9 cellular contexts compared by ENCODE assay signal in genomic region chr14:63134801-63135200, GRCh38.
A peak's percentile ranks its signal among the peaks of the same experiment; 100 is the strongest.
DNase-seq lines count a peak whose midpoint lies in the region; TF ChIP-seq lines count a peak whose summit lies in the region.
"Had no signal": no experiment of that assay in that cellular context is flagged by ENCODE, and none has a peak within 500 bp of the region (broad histone marks: within the 10 kb centered on the region; RNA-seq: fewer than 3 reads in every experiment).

No MANE protein-coding gene starts in this region.

- no peaks in the 10 kb centered on the region for H3K9me3 ChIP-seq in smooth muscle cell (replicated peaks; ENCODE audit: low read depth)

- DNase-seq in SHP77 (lab: John Stamatoyannopoulos, UW) (peak; percentile 3 to 14), SHP77 treated with DMSO at 0.1 percent for 48 hours (lab: John Stamatoyannopoulos, UW) (no peak), NCI-H226 (peak; percentile 39), dedifferentiated amniotic fluid mesenchymal stem cell (ENCODE audit: extremely low spot score) (peak; percentile 26), smooth muscle cell (lab: John Stamatoyannopoulos, UW; ENCODE audit: unreplicated experiment) (no peak), cerebellum (ENCODE audit: low spot score) (no peak), HuH-7 (ENCODE audit: low spot score) (no peak)
- DNase-seq in activated naive CD4-positive, alpha-beta T cell treated with anti-CD3 and anti-CD28 coated beads, Interleukin-2, amount 50 U/mL, for 16 hours: no peak
- DNase-seq: naive B cell had no signal

- 35% methylated on average over 2 of the region's 2 CpGs for WGBS in smooth muscle cell (ENCODE audit: low lambda C conversion rate)

- H4K20me1 ChIP-seq in smooth muscle cell (ENCODE audit: low read depth): no peaks in the 10 kb centered on the region

- H3K36me3 ChIP-seq in smooth muscle cell (ENCODE audit: low read depth): no peaks in the 10 kb centered on the region

- no peak overlapping the region for H3K4me3 ChIP-seq in smooth muscle cell

- H3K9ac ChIP-seq in smooth muscle cell (ENCODE audit: low read depth): no peak overlapping the region

- H3K4me2 ChIP-seq in smooth muscle cell: no peak overlapping the region

- H2AFZ ChIP-seq in smooth muscle cell (ENCODE audit: low read depth): no peak overlapping the region

- peak; percentile 49 for TF ChIP-seq CTCF in smooth muscle cell (IDR thresholded peaks at IDR 0.05; ENCODE audit: borderline replicate concordance, insufficient read depth, poor library complexity, severe bottlenecking)

- no peaks in the 10 kb centered on the region for H3F3A ChIP-seq in smooth muscle cell (ENCODE audit: low read depth)

- no peak overlapping the region for H3K27ac ChIP-seq in smooth muscle cell (ENCODE audit: low read depth)

- H3K4me1 ChIP-seq in smooth muscle cell (ENCODE audit: low read depth): no peaks in the 10 kb centered on the region

- no peaks in the 10 kb centered on the region for H3K27me3 ChIP-seq in smooth muscle cell (ENCODE audit: low read depth)

- H3K79me2 ChIP-seq in smooth muscle cell (ENCODE audit: low read depth): no peaks in the 10 kb centered on the region

Comparison
In these comparisons a context has a peak if more than half of its experiments do, and no peak if none do; other contexts are left out.
1. DNase-seq: peak in SHP77 (2 of 2), NCI-H226 (single experiment) and dedifferentiated amniotic fluid mesenchymal stem cell (single experiment); none in SHP77 treated with DMSO at 0.1 percent for 48 hours (single experiment), smooth muscle cell (single experiment), cerebellum (single experiment), activated naive CD4-positive, alpha-beta T cell treated with anti-CD3 and anti-CD28 coated beads, Interleukin-2, amount 50 U/mL, for 16 hours (single experiment) and HuH-7 (single experiment).